Comparison of ENCODE assay signal across 18 cellular contexts in the genomic region with DNA sequence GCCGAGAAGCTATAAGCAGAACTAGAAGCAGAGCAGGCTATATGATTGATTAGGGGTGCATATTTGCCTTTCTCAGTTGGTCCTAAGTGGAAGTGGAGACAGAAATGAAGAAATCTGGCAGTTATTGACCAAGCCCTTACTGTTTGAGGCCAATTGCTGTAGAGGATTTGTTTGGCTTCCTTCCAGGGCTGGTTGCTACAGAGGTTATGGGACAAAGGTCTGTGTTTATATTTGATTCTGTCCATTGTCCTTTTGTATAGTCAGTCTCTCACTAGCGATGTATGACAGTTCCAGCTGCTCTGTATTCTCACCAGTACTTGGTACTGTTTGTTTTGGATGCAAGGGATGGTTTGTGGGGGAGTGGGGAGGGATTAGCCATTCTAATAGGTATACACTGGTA. TPM values are rescaled to one million over a fixed set of nuclear protein-coding genes. Genes with fewer than 3 reads are reported as not detected.
DNase-seq lines count a peak whose midpoint lies in the region; ATAC-seq, FAIRE-seq and TF ChIP-seq lines count a peak whose summit lies in the region.
"Had no signal": no experiment of that assay in that cellular context is flagged by ENCODE, and none has a peak within 500 bp of the region (broad histone marks: within the 10 kb centered on the region; RNA-seq: fewer than 3 reads in every experiment).

No MANE protein-coding gene starts in this region.

- BruUV-seq in Calu3 (replicated peaks; lab: Mats Ljungman, UMichigan) (no TSS peak), HepG2 (replicated peaks; lab: Mats Ljungman, UMichigan) (no TSS peak)

- H2AFZ ChIP-seq in HepG2 (ENCODE audit: low read length), result no peak overlapping the region

- no peak overlapping the region for H3K27ac Mint-ChIP-seq in Calu3 (ENCODE audit: unreplicated experiment)
- H3K27ac Mint-ChIP-seq: activated CD8-positive, alpha-beta T cell treated with anti-CD3 and anti-CD28 coated beads for 36 hours; IgD-negative memory B cell; progenitor cell of endocrine pancreas; type B pancreatic cell had no signal

- no peaks in the 10 kb centered on the region for H3K79me2 ChIP-seq in HepG2 (ENCODE audit: insufficient read depth, low read length)

- H3K27me3 ChIP-seq in HepG2 (ENCODE audit: control insufficient read depth in 1 of 2, insufficient read depth in 2 of 2, low read length in 2 of 2), result 0 out of 5 replicates have a peak, but pooled peaks cover 0 to 6% of the 10 kb centered on the region in 2 experiments

- TF ChIP-seq POLR2A in HepG2 (IDR thresholded peaks at IDR 0.05; ENCODE audit: insufficient read depth in 1 of 2, low read depth in 2 of 2, low read length in 2 of 2), result no peak

- in situ Hi-C loops in HepG2 (cut with HindIII; ENCODE audit: extremely low pct_ligation_motif_present, low pct_unique_long_range_greater_than_20kb), result no loop called here

- CTCF ChIA-PET in Calu3 (lab: Charles Lee), result no interaction called here
- CTCF ChIA-PET in HepG2 (lab: Yijun Ruan, JAX; ENCODE audit: low intra/inter-chr PET ratio, low total read pairs), result no interaction called here

- H3K27ac ChIP-seq in HepG2 (ENCODE audit: extremely low read length, insufficient read depth, low read length), result no peak overlapping the region
- H3K27ac ChIP-seq: brain microvascular endothelial cell, RWPE1 had no signal

- ATAC-seq in HepG2, result peak; percentile 97
- no peak for ATAC-seq in omental fat pad (ENCODE audit: low FRiP score)
- ATAC-seq: activated CD8-positive, alpha-beta T cell treated with anti-CD3 and anti-CD28 coated beads for 36 hours had no signal

- POLR2A ChIA-PET in HepG2 (lab: Yijun Ruan, JAX), result interaction anchor here (1.0 to 1.4 kb wide), 2 partner anchors 24 to 93 kb away, joined by 3 to 4 read pairs; a partner anchor contains a TSS

- H3K4me3 ChIP-seq in HepG2 (replicated peaks in 1 of 3; ENCODE audit: insufficient read depth in 1 of 3, low read depth in 2 of 3, low read length in 3 of 3), result no peak overlapping the region

- no peaks in the 10 kb centered on the region for H3K9me3 ChIP-seq in HepG2 (ENCODE audit: low read length)

- peak in 1 of 2 experiments; percentile 63; a peak in 2 of 4 replicates for TF ChIP-seq EP300 in HepG2 (IDR thresholded peaks at IDR 0.05; ENCODE audit: low read depth in 2 of 2, low read length in 2 of 2)
- no peak for TF ChIP-seq EP300 in HepG2 (CRISPR knock-in tag; IDR thresholded peaks at IDR 0.05; ENCODE audit: borderline replicate concordance)

- no peak overlapping the region for H3K4me3 Mint-ChIP-seq in Calu3 (ENCODE audit: low read depth, unreplicated experiment)
- H3K4me3 Mint-ChIP-seq: activated CD8-positive, alpha-beta T cell treated with anti-CD3 and anti-CD28 coated beads for 36 hours; IgD-negative memory B cell; type B pancreatic cell had no signal

- H3K4me1 ChIP-seq in HepG2 (ENCODE audit: insufficient read depth, low read length), result peaks cover 36% of the 10 kb centered on the region

- peaks cover 25% of the 10 kb centered on the region for H3K27me3 Mint-ChIP-seq in Calu3 (ENCODE audit: unreplicated experiment)

- H3K36me3 Mint-ChIP-seq in Calu3 (ENCODE audit: insufficient read depth, unreplicated experiment), result no peaks in the 10 kb centered on the region
- H3K36me3 Mint-ChIP-seq: type B pancreatic cell had no signal

- no peak for TF ChIP-seq RAD21 in HepG2 (CRISPR knock-in tag; IDR thresholded peaks at IDR 0.05)

- H4K20me1 ChIP-seq in HepG2 (ENCODE audit: insufficient read depth, low read length), result no peaks in the 10 kb centered on the region

- peak; percentile 94 for FAIRE-seq in HepG2 (lab: Jason Lieb, UNC)
- FAIRE-seq: TTC549 had no signal

- no peak overlapping the region for H3K9ac ChIP-seq in HepG2 (ENCODE audit: insufficient read depth, low read depth, low read length)

- intact Hi-C loops in Calu3 (cut with micrococcal nuclease; ENCODE audit: unreplicated experiment), result no loop called here
- intact Hi-C loops in HepG2 (cut with micrococcal nuclease; ENCODE audit: unreplicated experiment), result no loop called here

- DNase-seq in Calu3 (peak; percentile 15), NCI-H1105 (lab: John Stamatoyannopoulos, UW) (peak; percentile 86), NOMO-1 (lab: John Stamatoyannopoulos, UW; ENCODE audit: unreplicated experiment in 2 of 2) (peak; percentile 89 to 93), HepG2 (ENCODE audit: low spot score) (peak; percentile 94), omental fat pad (ENCODE audit: low spot score) (no peak), amniotic stem cell (lab: John Stamatoyannopoulos, UW) (no peak), cerebellar cortex (ENCODE audit: low spot score) (no peak), occipital lobe (lab: John Stamatoyannopoulos, UW) (no peak)
- DNase-seq: activated CD8-positive, alpha-beta T cell treated with anti-CD3 and anti-CD28 coated beads for 36 hours; activated gamma-delta T cell; brain microvascular endothelial cell; effector memory CD4-positive, alpha-beta T cell; stimulated activated CD8-positive, alpha-beta memory T cell treated with anti-CD3 and anti-CD28 coated beads, Interleukin-4, amount 100 ng/mL, for 48 hours had no signal

- no peaks in the 10 kb centered on the region for H3K9me3 Mint-ChIP-seq in Calu3 (ENCODE audit: low read depth, unreplicated experiment)
- H3K9me3 Mint-ChIP-seq: activated CD8-positive, alpha-beta T cell treated with anti-CD3 and anti-CD28 coated beads for 36 hours; IgD-negative memory B cell; type B pancreatic cell had no signal

- WGBS in HepG2 (ENCODE audit: low lambda C conversion rate), result 0% methylated on average over 2 of the region's 2 CpGs

- H3K36me3 ChIP-seq in HepG2 (replicated peaks in 1 of 2; ENCODE audit: control insufficient read depth in 1 of 2, insufficient read depth in 2 of 2, low read length in 2 of 2), result no peaks in the 10 kb centered on the region
- H3K36me3 ChIP-seq: brain microvascular endothelial cell had no signal

- no peaks in the 10 kb centered on the region for H3K4me1 Mint-ChIP-seq in Calu3 (ENCODE audit: low read depth, unreplicated experiment)

- peak overlapping the region; percentile 41 for H3K4me2 ChIP-seq in HepG2 (ENCODE audit: low read depth, low read length)

- TF ChIP-seq CTCF in Calu3 (IDR thresholded peaks at IDR 0.05; ENCODE audit: unreplicated experiment) (no peak), HepG2 (CRISPR knock-in tag; IDR thresholded peaks at IDR 0.05) (no peak), omental fat pad (IDR thresholded peaks at IDR 0.05) (no peak)

TF ChIP-seq in HepG2, 621 proteins besides CTCF, POLR2A, EP300 and RAD21 (continues in another document):
- peak; percentile 24; the same call in 1 of the 2 replicates for TF ChIP-seq HOXA3 (CRISPR knock-in tag; IDR thresholded peaks at IDR 0.05)

RNA-seq across cellular contexts. Expression of a gene that starts 7.3 kb away (rescaled TPM):
- total RNA-seq in Calu3 (2022) (0.27 and 0.38 TPM in 2 replicates), HepG2 (2016; rRNA removed; fragmentation: Illumina TruSeq; extraction: Trizol) (0.04 TPM in 1 of 2 replicates, not detected in the other), omental fat pad (100 to 1,000 TPM in 2 of 4 donors, 10 to 100 TPM in 1, not detected in 1; 24.4 to 379 (median 119) TPM), occipital lobe (not detected)
- not detected in 2 replicates for total RNA-seq in HepG2 (2016; cell fraction: cytosol; rRNA removed; fragmentation: Illumina TruSeq; extraction: Trizol; ENCODE audit: low read depth)
- total RNA-seq in HepG2 (2016; cell fraction: insoluble cytoplasmic fraction; rRNA removed; fragmentation: Illumina TruSeq; extraction: Trizol), result 0.09 TPM in 1 of 2 replicates, not detected in the other
- not detected in 2 replicates for total RNA-seq in HepG2 (2016; cell fraction: membrane; rRNA removed; fragmentation: Illumina TruSeq; extraction: Trizol)
- total RNA-seq in HepG2 (2016; cell fraction: nucleus; rRNA removed; fragmentation: Illumina TruSeq; extraction: Trizol), result not detected in 2 replicates
- polyA plus RNA-seq in HepG2 (2011; rRNA removed), result 0.35 TPM in 1 of 2 replicates, not detected in the other
- polyA plus RNA-seq in HepG2 (2011; cell fraction: cytosol; rRNA removed), result 0.01 and 0.03 TPM in 2 replicates
- polyA plus RNA-seq in HepG2 (2011; cell fraction: nucleus; rRNA removed), result not detected in 2 replicates
- not detected in 2 replicates for polyA plus RNA-seq in HepG2 (2012)
- not detected in 2 replicates for polyA plus RNA-seq in HepG2 (2016; cell fraction: cytosol; fragmentation: Illumina TruSeq; extraction: Trizol; ENCODE audit: low read depth)
- not detected in 2 replicates for polyA plus RNA-seq in HepG2 (2016; cell fraction: insoluble cytoplasmic fraction; fragmentation: Illumina TruSeq; extraction: Trizol; ENCODE audit: low read depth)
- not detected in 2 replicates for polyA plus RNA-seq in HepG2 (2016; cell fraction: membrane; fragmentation: Illumina TruSeq; extraction: Trizol; ENCODE audit: low read depth)
- not detected in 2 replicates for polyA plus RNA-seq in HepG2 (2016; cell fraction: nucleus; fragmentation: Illumina TruSeq; extraction: Trizol; ENCODE audit: insufficient read depth, low read depth)
- not detected in 2 replicates for polyA minus RNA-seq in HepG2 (2011; rRNA and poly(A)+ RNA removed; ENCODE audit: low replicate concordance)
- not detected in 2 replicates for polyA minus RNA-seq in HepG2 (2011; cell fraction: cytosol; rRNA and poly(A)+ RNA removed)
- not detected in 2 replicates for polyA minus RNA-seq in HepG2 (2011; cell fraction: nucleus; rRNA and poly(A)+ RNA removed)
- total RNA-seq: activated CD8-positive, alpha-beta T cell treated with anti-CD3 and anti-CD28 coated beads for 36 hours had no signal

RNA-seq across cellular contexts. Expression of a gene that starts 55.2 kb away (rescaled TPM):
- total RNA-seq in Calu3 (2022) (55.0 and 56.9 TPM in 2 replicates), HepG2 (2016; rRNA removed; fragmentation: Illumina TruSeq; extraction: Trizol) (27.8 and 33.2 TPM in 2 replicates), omental fat pad (10 to 100 TPM; 13.1 to 24.4 (median 15.0) TPM), occipital lobe (33.5 TPM)
- 8.6 and 9.3 TPM in 2 replicates for total RNA-seq in HepG2 (2016; cell fraction: cytosol; rRNA removed; fragmentation: Illumina TruSeq; extraction: Trizol; ENCODE audit: low read depth)
- 29.7 and 32.3 TPM in 2 replicates for total RNA-seq in HepG2 (2016; cell fraction: insoluble cytoplasmic fraction; rRNA removed; fragmentation: Illumina TruSeq; extraction: Trizol)
- total RNA-seq in HepG2 (2016; cell fraction: membrane; rRNA removed; fragmentation: Illumina TruSeq; extraction: Trizol), result 8.2 and 11.4 TPM in 2 replicates
- 38.3 and 51.4 TPM in 2 replicates for total RNA-seq in HepG2 (2016; cell fraction: nucleus; rRNA removed; fragmentation: Illumina TruSeq; extraction: Trizol)
- 14.9 and 22.5 TPM in 2 replicates for polyA plus RNA-seq in HepG2 (2011; rRNA removed)
- 4.3 and 5.4 TPM in 2 replicates for polyA plus RNA-seq in HepG2 (2011; cell fraction: cytosol; rRNA removed)
- 83.8 and 108 TPM in 2 replicates for polyA plus RNA-seq in HepG2 (2011; cell fraction: nucleus; rRNA removed)
- 32.3 and 36.6 TPM in 2 replicates for polyA plus RNA-seq in HepG2 (2012)
- polyA plus RNA-seq in HepG2 (2016; cell fraction: cytosol; fragmentation: Illumina TruSeq; extraction: Trizol; ENCODE audit: low read depth), result 1.4 and 1.8 TPM in 2 replicates
- 18.5 and 30.6 TPM in 2 replicates for polyA plus RNA-seq in HepG2 (2016; cell fraction: insoluble cytoplasmic fraction; fragmentation: Illumina TruSeq; extraction: Trizol; ENCODE audit: low read depth)
- polyA plus RNA-seq in HepG2 (2016; cell fraction: membrane; fragmentation: Illumina TruSeq; extraction: Trizol; ENCODE audit: low read depth), result 3.5 and 4.7 TPM in 2 replicates
- 96.8 and 111 TPM in 2 replicates for polyA plus RNA-seq in HepG2 (2016; cell fraction: nucleus; fragmentation: Illumina TruSeq; extraction: Trizol; ENCODE audit: insufficient read depth, low read depth)
- polyA minus RNA-seq in HepG2 (2011; rRNA and poly(A)+ RNA removed; ENCODE audit: low replicate concordance), result 69.8 and 87.2 TPM in 2 replicates
- polyA minus RNA-seq in HepG2 (2011; cell fraction: cytosol; rRNA and poly(A)+ RNA removed), result 14.3 and 16.8 TPM in 2 replicates
- 39.3 and 65.8 TPM in 2 replicates for polyA minus RNA-seq in HepG2 (2011; cell fraction: nucleus; rRNA and poly(A)+ RNA removed)

Comparison
In these comparisons a context has a peak if more than half of its experiments do, and no peak if none do; other contexts are left out.
1. DNase-seq: peak in Calu3 (single experiment), NCI-H1105 (single experiment), NOMO-1 (2 of 2) and HepG2 (single experiment); none in omental fat pad (single experiment), amniotic stem cell (single experiment), cerebellar cortex (single experiment) and occipital lobe (single experiment).